Comparison of ENCODE assay signal across 21 cellular contexts in genomic region chr5:1462358-1462757, GRCh38. TPM values are rescaled to one million over a fixed set of nuclear protein-coding genes. Genes with fewer than 3 reads are reported as not detected.
A peak's percentile ranks its signal among the peaks of the same experiment; 100 is the strongest.
DNase-seq lines count a peak whose midpoint lies in the region; ATAC-seq and TF ChIP-seq lines count a peak whose summit lies in the region.
"Had no signal": no experiment of that assay in that cellular context is flagged by ENCODE, and none has a peak within 500 bp of the region (broad histone marks: within the 10 kb centered on the region; RNA-seq: fewer than 3 reads in every experiment).

No MANE protein-coding gene starts in this region.

- H3K27ac Mint-ChIP-seq in brain, result peak overlapping the region in 3 of 5 experiments; percentile 52 to 95 (median 85)
- no peak overlapping the region for H3K27ac Mint-ChIP-seq in neural crest cell (ENCODE audit: unreplicated experiment)
- H3K27ac Mint-ChIP-seq: CD8-positive, alpha-beta memory T cell; progenitor cell of endocrine pancreas had no signal

- in situ Hi-C loops in G401 (cut with HindIII; ENCODE audit: low sequenced_read_pairs), result no loop called here

- peaks cover 3% of the 10 kb centered on the region for H3K27me3 Mint-ChIP-seq in brain
- H3K27me3 Mint-ChIP-seq in neural crest cell (ENCODE audit: low read depth), result peaks cover 2% of the 10 kb centered on the region
- H3K27me3 Mint-ChIP-seq: progenitor cell of endocrine pancreas had no signal

- DNase-seq in D341Med (ENCODE audit: low spot score) (peak; percentile 28), G401 (ENCODE audit: low spot score) (peak; percentile 51), neural crest cell (ENCODE audit: low read depth, low spot score) (peak; percentile 38)
- no peak for DNase-seq in activated CD4-positive, CD25-positive, alpha-beta regulatory T cell (lab: John Stamatoyannopoulos, UW)
- DNase-seq in effector CD8-positive, alpha-beta T cell (lab: John Stamatoyannopoulos, UW), result no peak
- DNase-seq: activated CD4-positive, alpha-beta T cell treated with anti-CD3 and anti-CD28 coated beads for 1 hour; foreskin fibroblast; GOT3; KBM-7; mammary epithelial cell; NCI-H2029 treated with DMSO at 0.1 percent for 48 hours; NCI-H446; NK-92 treated with Interleukin-12 subunit alpha and Interleukin-12 subunit beta, amount 100 ng/mL, for 24 hours; stomach; transverse colon had no signal

- H3K36me3 Mint-ChIP-seq in brain (peaks cover 64% of the 10 kb centered on the region), neural crest cell (ENCODE audit: low read depth) (peaks cover 61% of the 10 kb centered on the region)

- H3K4me1 Mint-ChIP-seq in brain (peaks cover 14% of the 10 kb centered on the region), neural crest cell (peaks cover 6% of the 10 kb centered on the region)

- H3K9me3 Mint-ChIP-seq in brain (peaks cover 0 to 10% (median 0%) of the 10 kb centered on the region in 5 experiments), neural crest cell (peaks cover 13% of the 10 kb centered on the region)
- H3K9me3 Mint-ChIP-seq: CD8-positive, alpha-beta memory T cell had no signal

- TF ChIP-seq CTCF in brain (conservative IDR thresholded peaks at IDR 0.05), result no peak
- TF ChIP-seq CTCF in neural crest cell (conservative IDR thresholded peaks at IDR 0.05), result no peak

- no peak for ATAC-seq in HG03354 (IDR thresholded peaks at IDR 0.05; ENCODE audit: poor library complexity, severe bottlenecking, unreplicated experiment)

- H3K4me3 Mint-ChIP-seq in brain (peak overlapping the region in 2 of 5 experiments; percentile 49 to 65), neural crest cell (peak overlapping the region; percentile 77)
- H3K4me3 Mint-ChIP-seq: CD8-positive, alpha-beta memory T cell had no signal

RNA-seq across cellular contexts. Expression of gene SLC6A3, which starts 17.1 kb away (rescaled TPM):
- total RNA-seq in G401 (2014; rRNA removed; shearing (Covaris generic)), result not detected in 2 replicates
- 3.6 TPM for polyA plus RNA-seq in brain (ENCODE audit: insufficient read depth, low read depth, low replicate concordance)
- 0.16 and 0.27 TPM in 2 replicates for total RNA-seq in neural crest cell
- total RNA-seq: CD8-positive, alpha-beta memory T cell; dermis microvascular lymphatic vessel endothelial cell; hepatocyte; mammary epithelial cell; progenitor cell of endocrine pancreas; stomach; transverse colon had no signal
- polyA plus RNA-seq: CD8-positive, alpha-beta memory T cell; hepatocyte; mammary epithelial cell had no signal

Comparison
In these comparisons a context has a peak if more than half of its experiments do, and no peak if none do; other contexts are left out.
1. DNase-seq: peak in D341Med (single experiment), G401 (single experiment) and neural crest cell (single experiment); none in activated CD4-positive, CD25-positive, alpha-beta regulatory T cell (0 of 4) and effector CD8-positive, alpha-beta T cell (single experiment).